ENCODE assay signal across 22 cellular contexts in the genomic region with DNA sequence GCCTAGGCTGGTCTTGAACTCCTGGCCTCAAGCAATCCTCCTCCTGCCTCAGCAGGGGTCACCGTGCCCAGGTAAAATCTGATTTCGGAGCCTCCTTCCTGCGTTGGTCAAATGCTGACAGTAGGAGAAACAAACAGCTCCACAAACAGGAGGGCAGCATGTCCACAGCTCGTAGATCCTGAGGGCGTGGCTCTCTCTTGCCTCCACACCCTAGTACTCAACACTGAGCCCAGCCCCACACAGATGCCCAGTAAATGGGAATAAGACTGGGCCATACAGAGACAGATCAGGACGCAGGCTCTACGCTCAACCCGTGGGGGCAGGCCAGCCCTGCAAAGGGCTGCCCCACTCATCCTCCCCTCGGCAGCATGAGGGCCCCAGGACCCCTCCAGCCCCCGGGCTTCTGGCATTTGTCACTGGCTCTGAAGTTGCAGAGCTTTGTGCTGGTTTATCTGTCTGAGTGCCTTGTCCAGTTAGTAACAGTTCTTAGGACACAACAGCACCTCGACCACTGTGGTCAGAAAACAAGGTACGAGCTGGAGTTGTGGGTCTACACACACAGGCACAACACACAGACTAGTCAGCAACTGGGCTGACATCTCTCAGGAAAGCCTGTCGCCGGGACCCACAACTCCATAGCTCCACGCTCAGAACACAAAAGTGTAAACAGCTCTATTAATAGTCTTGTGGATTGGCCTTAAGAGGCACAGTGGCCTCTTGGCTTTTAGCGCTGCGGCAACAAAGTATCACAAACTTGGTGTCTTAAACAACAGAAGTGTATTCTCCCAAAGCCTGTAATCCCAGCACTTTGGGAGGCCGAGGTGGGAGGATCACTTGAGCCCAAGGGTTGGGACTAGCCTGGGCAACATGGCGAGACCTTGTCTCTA. TPM values are rescaled to one million over a fixed set of nuclear protein-coding genes. Genes with fewer than 3 reads are reported as not detected.
DNase-seq lines count a peak whose midpoint lies in the region; ATAC-seq and TF ChIP-seq lines count a peak whose summit lies in the region.
"Had no signal": no experiment of that assay in that cellular context is flagged by ENCODE, and none has a peak within 500 bp of the region (broad histone marks: within the 10 kb centered on the region; RNA-seq: fewer than 3 reads in every experiment).

No MANE protein-coding gene starts in this region.

- DNase-seq in T-helper 1 cell (no peak), left ventricle myocardium superior (no peak), gastrocnemius medialis (no peak), upper lobe of right lung (no peak)
- DNase-seq: activated CD8-positive, alpha-beta memory T cell treated with anti-CD3 and anti-CD28 coated beads for 24 hours; activated naive CD8-positive, alpha-beta T cell treated with anti-CD3 and anti-CD28 coated beads, Interleukin-2, amount 10 ng/mL, durations not matched to agents 7 days and 5 days; Caco-2; head of caudate nucleus; Karpas-422; naive B cell; NCI-H1092 treated with DMSO at 0.1 percent for 48 hours; NCI-H2081 treated with DMSO at 0.1 percent for 48 hours; ovary; upper lobe of left lung had no signal

- intact Hi-C loops in left ventricle myocardium superior (cut with micrococcal nuclease) (no loop called here), gastrocnemius medialis (cut with DNase I; ENCODE audit: low total_unique reads) (loop anchor here (10.0 kb wide), 1 partner anchor 486 kb away; the partner anchor contains the start of gene MXD4), upper lobe of right lung (cut with DNase I) (no loop called here)

- no peaks in the 10 kb centered on the region for H3K27me3 Mint-ChIP-seq in T-helper 1 cell treated with Interleukin-12 subunit alpha and Interleukin-12 subunit beta and Interleukin-4 antibody, amounts not matched to agents 30 μg/mL and 1 μg/mL, for 36 hours (ENCODE audit: low read depth)
- H3K27me3 Mint-ChIP-seq: activated naive CD8-positive, alpha-beta T cell treated with anti-CD3 and anti-CD28 coated beads, Interleukin-2, amount 10 ng/mL, durations not matched to agents 7 days and 5 days; naive B cell; stimulated activated naive CD8-positive, alpha-beta T cell treated with anti-CD3 and anti-CD28 coated beads, Interleukin-15, Interleukin-2, amounts not matched to agents 100 ng/mL and 50 ng/mL, for 24 hours had no signal

- H3K27ac ChIP-seq in gastrocnemius medialis = peak overlapping the region; percentile 3 to 67 (median 31)
- H3K27ac ChIP-seq in upper lobe of right lung = no peak overlapping the region
- H3K27ac ChIP-seq: 22Rv1, ovary, upper lobe of left lung had no signal

- in situ Hi-C loops in gastrocnemius medialis (cut with MboI; ENCODE audit: low sequenced_read_pairs in 4 of 4) = loop anchor here in 1 of 4 donors (25.0 kb wide), 1 partner anchor 186 kb away; no protein-coding TSS in a partner anchor

- H3K36me3 ChIP-seq in Loucy (ENCODE audit: insufficient read depth, low read length) (peaks cover 19% of the 10 kb centered on the region; the same call in 1 of the 2 replicates), gastrocnemius medialis (peaks cover 2 to 19% of the 10 kb centered on the region in 2 donors), upper lobe of right lung (peaks cover 17% of the 10 kb centered on the region)
- H3K36me3 ChIP-seq: ovary had no signal

- H2AFZ ChIP-seq in Loucy (ENCODE audit: low read length) = no peak overlapping the region

- peaks cover 41% of the 10 kb centered on the region for H3K36me3 Mint-ChIP-seq in T-helper 1 cell treated with Interleukin-12 subunit alpha and Interleukin-12 subunit beta and Interleukin-4 antibody, amounts not matched to agents 30 μg/mL and 1 μg/mL, for 36 hours (ENCODE audit: low read depth)

- no peak overlapping the region for H3K9ac ChIP-seq in Loucy (ENCODE audit: low read depth, low read length, poor library complexity, severe bottlenecking)

- ATAC-seq in left ventricle myocardium superior = peak; percentile 29
- peak in 1 of 2 donors; percentile 46 for ATAC-seq in gastrocnemius medialis
- ATAC-seq in HG03342 (IDR thresholded peaks at IDR 0.05; ENCODE audit: unreplicated experiment) = no peak
- ATAC-seq in upper lobe of right lung = no peak
- ATAC-seq in HG02623 (IDR thresholded peaks at IDR 0.05; ENCODE audit: unreplicated experiment) = no peak
- ATAC-seq: Panc1 had no signal

- peaks cover 41% of the 10 kb centered on the region for H3K4me1 Mint-ChIP-seq in T-helper 1 cell treated with Interleukin-12 subunit alpha and Interleukin-12 subunit beta and Interleukin-4 antibody, amounts not matched to agents 30 μg/mL and 1 μg/mL, for 36 hours (ENCODE audit: low read depth)

- no peak for TF ChIP-seq POLR2A in gastrocnemius medialis (IDR thresholded peaks at IDR 0.05)

- H3K9me3 Mint-ChIP-seq in T-helper 1 cell treated with Interleukin-12 subunit alpha and Interleukin-12 subunit beta and Interleukin-4 antibody, amounts not matched to agents 30 μg/mL and 1 μg/mL, for 36 hours = no peaks in the 10 kb centered on the region
- H3K9me3 Mint-ChIP-seq: activated naive CD8-positive, alpha-beta T cell treated with anti-CD3 and anti-CD28 coated beads, Interleukin-2, amount 10 ng/mL, durations not matched to agents 7 days and 5 days; activated T-helper 1 cell treated with anti-CD3 and anti-CD28 coated beads, Interleukin-12 subunit alpha, Interleukin-12 subunit beta, Interleukin-2, Interleukin-4 antibody, amounts not matched to agents 30 ng/mL and 10 ng/mL and 1 ng/mL, durations not matched to agents 14 hours and 24 hours and 36 hours; naive B cell; stimulated activated naive CD8-positive, alpha-beta T cell treated with anti-CD3 and anti-CD28 coated beads, Interleukin-15, Interleukin-2, amounts not matched to agents 100 ng/mL and 50 ng/mL, for 24 hours had no signal

- peak overlapping the region; percentile 15 for H3K27ac Mint-ChIP-seq in T-helper 1 cell treated with Interleukin-12 subunit alpha and Interleukin-12 subunit beta and Interleukin-4 antibody, amounts not matched to agents 30 μg/mL and 1 μg/mL, for 36 hours
- H3K27ac Mint-ChIP-seq: activated naive CD8-positive, alpha-beta T cell treated with anti-CD3 and anti-CD28 coated beads, Interleukin-2, amount 10 ng/mL, durations not matched to agents 7 days and 5 days; stimulated activated naive CD8-positive, alpha-beta T cell treated with anti-CD3 and anti-CD28 coated beads, Interleukin-15, Interleukin-2, amounts not matched to agents 100 ng/mL and 50 ng/mL, for 24 hours had no signal

- peak overlapping the region; percentile 29 for H3K4me2 ChIP-seq in Loucy (ENCODE audit: low read depth, low read length, poor library complexity, severe bottlenecking)

- TF ChIP-seq CTCF in Loucy (conservative IDR thresholded peaks at IDR 0.05; ENCODE audit: low read length) (no peak), gastrocnemius medialis (IDR thresholded peaks at IDR 0.05 in 4 of 5, conservative IDR thresholded peaks at IDR 0.05 in 1 of 5) (no peak), upper lobe of right lung (IDR thresholded peaks at IDR 0.05) (no peak)

- H3K9me2 ChIP-seq in Loucy (replicated peaks; ENCODE audit: low read depth, low read length) = no peaks in the 10 kb centered on the region

- peaks cover 24% of the 10 kb centered on the region for H4K20me1 ChIP-seq in Loucy (ENCODE audit: insufficient read depth, low read length, poor library complexity, severe bottlenecking)

- no peaks in the 10 kb centered on the region for H3F3A ChIP-seq in Loucy (ENCODE audit: low read depth)

- H3K27me3 ChIP-seq in Loucy (ENCODE audit: insufficient read depth, low read length, poor library complexity, severe bottlenecking) = no peaks in the 10 kb centered on the region
- no peaks in the 10 kb centered on the region for H3K27me3 ChIP-seq in gastrocnemius medialis
- no peaks in the 10 kb centered on the region for H3K27me3 ChIP-seq in upper lobe of right lung
- H3K27me3 ChIP-seq: ovary, upper lobe of left lung had no signal

- H3K4me1 ChIP-seq in Loucy (ENCODE audit: insufficient read depth, low read length, poor library complexity, severe bottlenecking) (peaks cover 26% of the 10 kb centered on the region), gastrocnemius medialis (peaks cover 12 to 19% of the 10 kb centered on the region in 2 donors), upper lobe of right lung (peaks cover 23% of the 10 kb centered on the region)

- no peaks in the 10 kb centered on the region for H3K9me3 ChIP-seq in Loucy (ENCODE audit: insufficient read depth, low read depth, low read length)
- H3K9me3 ChIP-seq in gastrocnemius medialis = no peaks in the 10 kb centered on the region
- H3K9me3 ChIP-seq in upper lobe of right lung = no peaks in the 10 kb centered on the region
- H3K9me3 ChIP-seq: Caco-2, ovary, upper lobe of left lung had no signal

- no peak overlapping the region for H3K4me3 Mint-ChIP-seq in T-helper 1 cell treated with Interleukin-12 subunit alpha and Interleukin-12 subunit beta and Interleukin-4 antibody, amounts not matched to agents 30 μg/mL and 1 μg/mL, for 36 hours
- H3K4me3 Mint-ChIP-seq: activated naive CD8-positive, alpha-beta T cell treated with anti-CD3 and anti-CD28 coated beads, Interleukin-2, amount 10 ng/mL, durations not matched to agents 7 days and 5 days; stimulated activated naive CD8-positive, alpha-beta T cell treated with anti-CD3 and anti-CD28 coated beads, Interleukin-15, Interleukin-2, amounts not matched to agents 100 ng/mL and 50 ng/mL, for 24 hours had no signal

- peaks cover 60% of the 10 kb centered on the region for H3K79me2 ChIP-seq in Loucy (ENCODE audit: insufficient read depth, low read length)

- no peak overlapping the region for H3K4me3 ChIP-seq in Loucy (ENCODE audit: low read length, poor library complexity, severe bottlenecking)
- H3K4me3 ChIP-seq in gastrocnemius medialis = no peak overlapping the region
- no peak overlapping the region for H3K4me3 ChIP-seq in upper lobe of right lung
- H3K4me3 ChIP-seq: ovary, upper lobe of left lung had no signal

RNA-seq across cellular contexts. Expression of gene TNIP2, which starts 5.2 kb away (rescaled TPM):
- total RNA-seq in left ventricle myocardium superior (24.0 TPM), gastrocnemius medialis (10 to 100 TPM; 36.1 to 81.9 (median 66.5) TPM), upper lobe of right lung (43.4 TPM)

RNA-seq across cellular contexts. Expression of gene SH3BP2, which starts 41.9 kb away (rescaled TPM):
- total RNA-seq in left ventricle myocardium superior (25.6 TPM), gastrocnemius medialis (10 to 100 TPM in 3 of 4 donors, 1 to 10 TPM in 1; 4.8 to 21.5 (median 12.0) TPM), upper lobe of right lung (99.0 TPM)
